In genomic region chr18:69880083-69880482, GRCh38 we compare ENCODE assay signal across 2 cellular contexts.
TF ChIP-seq lines count a peak whose summit lies in the region.

No MANE protein-coding gene starts in this region.

TF ChIP-seq in GM23338, 12 proteins besides CTCF, POLR2A, EP300 and RAD21 (continued from another document):
- TF ChIP-seq REST (IDR thresholded peaks at IDR 0.05; ENCODE audit: unreplicated experiment) (no peak), ETS1 (IDR thresholded peaks at IDR 0.05) (no peak), CREB1 (CRISPR knock-in tag; IDR thresholded peaks at IDR 0.05; ENCODE audit: low read depth) (no peak), JUNB (IDR thresholded peaks at IDR 0.05; ENCODE audit: unreplicated experiment) (no peak), STAT1 (IDR thresholded peaks at IDR 0.05; ENCODE audit: unreplicated experiment) (no peak), ZNF331 (CRISPR knock-in tag; IDR thresholded peaks at IDR 0.05; ENCODE audit: low read depth) (no peak), EZH2 (IDR thresholded peaks at IDR 0.05; ENCODE audit: low read depth, unreplicated experiment) (no peak), ZNF462 (CRISPR knock-in tag; IDR thresholded peaks at IDR 0.05) (no peak), ZNF114 (CRISPR knock-in tag; IDR thresholded peaks at IDR 0.05) (no peak), NANOG (IDR thresholded peaks at IDR 0.05; ENCODE audit: borderline replicate concordance) (no peak)

TF ChIP-seq in HEK293, 187 proteins besides CTCF, POLR2A, EP300 and RAD21 (continued from another document):
- TF ChIP-seq PRDM2 (tag by site-specific recombination; IDR thresholded peaks at IDR 0.05; ENCODE audit: borderline replicate concordance) (no peak), ZNF366 (tag by site-specific recombination; conservative IDR thresholded peaks at IDR 0.05) (peak; percentile 71), WT1 (tag by site-specific recombination; IDR thresholded peaks at IDR 0.05) (no peak)
TF ChIP-seq in HEK293: peak in this region for 2.
